ENCODE assay signal across 24 cellular contexts in genomic region chr4:134636332-134637055, GRCh38.
A peak's percentile ranks its signal among the peaks of the same experiment; 100 is the strongest.
DNase-seq lines count a peak whose midpoint lies in the region; ATAC-seq, FAIRE-seq and TF ChIP-seq lines count a peak whose summit lies in the region.
"Had no signal": no experiment of that assay in that cellular context is flagged by ENCODE, and none has a peak within 500 bp of the region (broad histone marks: within the 10 kb centered on the region; RNA-seq: fewer than 3 reads in every experiment).

No MANE protein-coding gene starts in this region.

- H3K14ac ChIP-seq in H1 (ENCODE audit: insufficient read length) (no peak overlapping the region), neuronal stem cell (ENCODE audit: low read length) (no peak overlapping the region)

- H3K27me3 ChIP-seq in Karpas-422 (ENCODE audit: low read length): no peaks in the 10 kb centered on the region
- no peaks in the 10 kb centered on the region for H3K27me3 ChIP-seq in SJCRH30
- H3K27me3 ChIP-seq in H1 (replicated peaks in 1 of 4; ENCODE audit: control insufficient read depth in 3 of 4, extremely low read depth in 1 of 4, insufficient read depth in 3 of 4, low read length in 3 of 4): no peaks in the 10 kb centered on the region
- no peaks in the 10 kb centered on the region for H3K27me3 ChIP-seq in neuronal stem cell (ENCODE audit: control insufficient read depth in 3 of 3, insufficient read depth in 3 of 3, low read depth in 1 of 3, low read length in 3 of 3)
- H3K27me3 ChIP-seq: BLaER1 treated with 17β-estradiol and CSF1 and Interleukin-3, amounts not matched to agents 10 nM and 100 nM; heart left ventricle; right atrium auricular region; testis; uterus had no signal

- no peak overlapping the region for H2BK5ac ChIP-seq in H1 (ENCODE audit: low read depth, low read length)
- no peak overlapping the region for H2BK5ac ChIP-seq in neuronal stem cell (ENCODE audit: low read length)

- H4K20me1 ChIP-seq in Karpas-422 (ENCODE audit: insufficient read depth, low read depth, low read length) (no peaks in the 10 kb centered on the region), H1 (replicated peaks in 1 of 2; ENCODE audit: control insufficient read depth in 1 of 2, insufficient read depth in 2 of 2, low read length in 2 of 2) (no peaks in the 10 kb centered on the region)
- H4K20me1 ChIP-seq: BLaER1 treated with 17β-estradiol and CSF1 and Interleukin-3, amounts not matched to agents 10 nM and 100 nM had no signal

- TF ChIP-seq EP300 in H1 (IDR thresholded peaks at IDR 0.05; ENCODE audit: borderline replicate concordance in 1 of 2, low read depth in 2 of 2, low read length in 2 of 2): no peak

- H2BK15ac ChIP-seq in H1 (ENCODE audit: low read length) (no peak overlapping the region), neuronal stem cell (ENCODE audit: low read length) (no peak overlapping the region)

- peak overlapping the region; percentile 49; the same call in 1 of the 2 replicates for H2BK20ac ChIP-seq in H1 (ENCODE audit: low read length)

- H3K23ac ChIP-seq in H1 (ENCODE audit: insufficient read length) (no peak overlapping the region), neuronal stem cell (ENCODE audit: low read depth, low read length, poor library complexity) (no peak overlapping the region)

- no peak for FAIRE-seq in H1 (lab: Jason Lieb, UNC)
- FAIRE-seq: GM12892, TTC549 had no signal

- no peak overlapping the region for H4K91ac ChIP-seq in H1 (replicated peaks; ENCODE audit: insufficient read length, low read length)
- H4K91ac ChIP-seq in neuronal stem cell (ENCODE audit: low read depth, low read length, poor library complexity): no peak overlapping the region

- no peak for TF ChIP-seq POLR2A in H1 (IDR thresholded peaks at IDR 0.05; ENCODE audit: control extremely low read depth in 1 of 2, low read depth in 2 of 2, low read length in 2 of 2)
- TF ChIP-seq POLR2A in lower leg skin (IDR thresholded peaks at IDR 0.05): no peak

- no peak overlapping the region for H3K4ac ChIP-seq in H1 (replicated peaks; ENCODE audit: insufficient read length, low read depth, low read length)
- no peak overlapping the region for H3K4ac ChIP-seq in neuronal stem cell (ENCODE audit: low read length)

- H2AFZ ChIP-seq in Karpas-422 (ENCODE audit: low read length) (no peak overlapping the region), H1 (ENCODE audit: low read length) (no peak overlapping the region), neuronal stem cell (ENCODE audit: low read length) (peak overlapping the region; percentile 57)

- peak overlapping the region; percentile 45; the same call in 1 of the 2 replicates for H3K27ac ChIP-seq in Karpas-422 (ENCODE audit: low read length)
- H3K27ac ChIP-seq in SJCRH30: peak overlapping the region; percentile 80
- H3K27ac ChIP-seq in H1 (ENCODE audit: low read depth, low read length): no peak overlapping the region
- H3K27ac ChIP-seq in neuronal stem cell (replicated peaks; ENCODE audit: low read length): no peak overlapping the region
- H3K27ac ChIP-seq: BLaER1 treated with 17β-estradiol and CSF1 and Interleukin-3, amounts not matched to agents 10 nM and 100 nM; heart left ventricle; right atrium auricular region; testis; uterus had no signal

- H3K4me2 ChIP-seq in Karpas-422 (ENCODE audit: low read depth, low read length, poor library complexity, severe bottlenecking) (peak overlapping the region; percentile 17), H1 (ENCODE audit: insufficient read depth in 1 of 2, low read depth in 2 of 2, low read length in 2 of 2) (no peak overlapping the region; a peak in 1 of 4 replicates), neuronal stem cell (ENCODE audit: insufficient read depth, low read length, poor library complexity, severe bottlenecking) (no peak overlapping the region)

- H3K79me2 ChIP-seq in Karpas-422 (ENCODE audit: low read length): no peaks in the 10 kb centered on the region
- no peaks in the 10 kb centered on the region for H3K79me2 ChIP-seq in H1 (ENCODE audit: control insufficient read depth in 1 of 2, insufficient read depth in 2 of 2, low read length in 2 of 2)

- ATAC-seq in left colon: no peak
- ATAC-seq in GM18873 (IDR thresholded peaks at IDR 0.05; ENCODE audit: low FRiP score, unreplicated experiment): no peak
- ATAC-seq: activated CD4-positive, alpha-beta T cell treated with anti-CD3 and anti-CD28 coated beads for 36 hours; heart left ventricle had no signal

- 88% methylated on average over 8 of the region's 8 CpGs; no CpG with 5 or more reads in 1 of the 2 experiments for WGBS in H1 (ENCODE audit: extremely low coverage in 1 of 2, insufficient coverage in 1 of 2, insufficient read length in 1 of 2, insufficient replicate concordance in 2 of 2, low coverage in 1 of 2, low lambda C conversion rate in 2 of 2, missing lambda C conversion rate in 1 of 2), 2 experiments
- no CpG with 5 or more reads among the region's 8 CpGs for WGBS in neuronal stem cell (ENCODE audit: extremely low coverage in 2 of 2, insufficient read length in 2 of 2, insufficient replicate concordance in 1 of 2), 2 donors
- WGBS in lower leg skin, 2 donors: 51 to 52% methylated on average over 8 of the region's 8 CpGs

- no peak overlapping the region for H2AK5ac ChIP-seq in H1 (ENCODE audit: low read depth, low read length)
- H2AK5ac ChIP-seq in neuronal stem cell (ENCODE audit: low read depth, low read length): no peak overlapping the region

- H3K36me3 ChIP-seq in Karpas-422 (ENCODE audit: insufficient read depth, low read length) (no peaks in the 10 kb centered on the region), SJCRH30 (no peaks in the 10 kb centered on the region), H1 (ENCODE audit: control insufficient read depth in 2 of 4, insufficient read depth in 4 of 4, low read length in 3 of 4) (no peaks in the 10 kb centered on the region), neuronal stem cell (replicated peaks in 1 of 2; ENCODE audit: control insufficient read depth in 2 of 2, insufficient read depth in 2 of 2, low read length in 2 of 2) (no peaks in the 10 kb centered on the region)
- H3K36me3 ChIP-seq: BLaER1 treated with 17β-estradiol and CSF1 and Interleukin-3, amounts not matched to agents 10 nM and 100 nM; heart left ventricle; right atrium auricular region; uterus had no signal

- H3K56ac ChIP-seq in H1 (replicated peaks; ENCODE audit: insufficient read length, low read depth, low read length): no peak overlapping the region

- POLR2A ChIA-PET in H1 (lab: Charles Lee; ENCODE audit: partially characterized antibody): no interaction called here

- H2BK12ac ChIP-seq in H1 (ENCODE audit: low read depth, low read length): no peak overlapping the region
- H2BK12ac ChIP-seq in neuronal stem cell (ENCODE audit: low read length): no peak overlapping the region

- H3K9ac ChIP-seq in Karpas-422 (ENCODE audit: low read length) (no peak overlapping the region), H1 (replicated peaks in 1 of 4; ENCODE audit: extremely low read depth in 1 of 4, low read depth in 3 of 4, low read length in 3 of 4) (no peak overlapping the region), neuronal stem cell (ENCODE audit: low read depth, low read length, poor library complexity) (no peak overlapping the region)
- H3K9ac ChIP-seq: BLaER1 treated with 17β-estradiol and CSF1 and Interleukin-3, amounts not matched to agents 10 nM and 100 nM had no signal

- TF ChIP-seq CTCF in H1 (IDR thresholded peaks at IDR 0.05; ENCODE audit: control extremely low read depth in 1 of 3, insufficient read depth in 1 of 3, low read depth in 1 of 3, low read length in 3 of 3) (no peak), lower leg skin (IDR thresholded peaks at IDR 0.05) (no peak)

- H3K4me1 ChIP-seq in Karpas-422 (ENCODE audit: low read length) (peaks cover 9% of the 10 kb centered on the region), SJCRH30 (peaks cover 19% of the 10 kb centered on the region), H1 (replicated peaks in 1 of 4; ENCODE audit: control insufficient read depth in 3 of 4, insufficient read depth in 4 of 4, low read length in 3 of 4) (peaks cover 0 to 4% (median 0%) of the 10 kb centered on the region in 4 experiments; a peak in 1 of 7 replicates), neuronal stem cell (ENCODE audit: control insufficient read depth in 2 of 2, insufficient read depth in 1 of 2, low read depth in 1 of 2, low read length in 2 of 2) (peaks cover 0 to 8% of the 10 kb centered on the region in 2 donors)
- H3K4me1 ChIP-seq: heart left ventricle, right atrium auricular region, testis, uterus had no signal

- CTCF ChIA-PET in H1 (lab: Charles Lee; ENCODE audit: partially characterized antibody): interaction anchor here (0.7 to 1.0 kb wide), 3 partner anchors 12 to 14 kb away, joined by 3 to 4 read pairs (median 3); no protein-coding TSS in a partner anchor

- no peak overlapping the region for H4K5ac ChIP-seq in H1 (ENCODE audit: insufficient read length, low read depth, low read length)

- H3K9me3 ChIP-seq in Karpas-422 (ENCODE audit: low read length) (no peaks in the 10 kb centered on the region), SJCRH30 (replicated peaks) (no peaks in the 10 kb centered on the region), H1 (ENCODE audit: insufficient read depth in 2 of 2, low read depth in 1 of 2, low read length in 1 of 2) (no peaks in the 10 kb centered on the region), neuronal stem cell (replicated peaks in 1 of 2; ENCODE audit: control insufficient read depth in 2 of 2, insufficient read depth in 1 of 2, low read depth in 1 of 2, low read length in 2 of 2) (no peaks in the 10 kb centered on the region)
- H3K9me3 ChIP-seq: BLaER1 treated with 17β-estradiol and CSF1 and Interleukin-3, amounts not matched to agents 10 nM and 100 nM; right atrium auricular region; testis; uterus had no signal

- no peaks in the 10 kb centered on the region for H3K23me2 ChIP-seq in H1 (ENCODE audit: low read depth, low read length)

- H2BK120ac ChIP-seq in H1 (replicated peaks; ENCODE audit: low read depth, low read length): no peak overlapping the region
- H2BK120ac ChIP-seq in neuronal stem cell (ENCODE audit: low read depth, low read length): no peak overlapping the region

- H3K18ac ChIP-seq in H1 (ENCODE audit: extremely low read depth, low read length) (no peak overlapping the region), neuronal stem cell (ENCODE audit: low read length) (no peak overlapping the region)

- H3K9me2 ChIP-seq in Karpas-422 (replicated peaks; ENCODE audit: insufficient read depth, low read length): no peaks in the 10 kb centered on the region

- no peak for DNase-seq in Karpas-422
- peak; percentile 55 to 78 for DNase-seq in SJCRH30
- no peak for DNase-seq in H1 (ENCODE audit: low read depth in 1 of 2, low spot score in 2 of 2)
- DNase-seq in neuronal stem cell (ENCODE audit: low spot score): no peak
- DNase-seq in lower leg skin (ENCODE audit: low spot score in 2 of 2): no peak
- no peak for DNase-seq in activated CD8-positive, alpha-beta memory T cell treated with anti-CD3 and anti-CD28 coated beads for 24 hours
- no peak for DNase-seq in left colon
- DNase-seq: activated CD4-positive, alpha-beta T cell treated with anti-CD3 and anti-CD28 coated beads for 36 hours; activated T-cell treated with anti-CD3 and anti-CD28 coated beads, Interleukin-2, amount 50 U/mL, for 24 hours; heart left ventricle; IMR-90; MM.1S; NCI-H2171 treated with DMSO at 0.1 percent for 48 hours; NCI-H524; stimulated activated CD4-positive, alpha-beta T cell treated with anti-CD3 and anti-CD28 coated beads, Interleukin-12 subunit alpha, Interleukin-12 subunit beta, amount 100 ng/mL, for 4 hours; stimulated activated CD4-positive, alpha-beta T cell treated with anti-CD3 and anti-CD28 coated beads, Interleukin-4, amount 100 ng/mL, for 4 hours; stimulated activated naive CD4-positive, alpha-beta T cell; testis; uterus had no signal

- intact Hi-C loops in lower leg skin (cut with DNase I; ENCODE audit: low total_unique reads): no loop called here
- intact Hi-C loops in left colon (cut with DNase I, micrococcal nuclease): no loop called here

- no peak for TF ChIP-seq RAD21 in H1 (IDR thresholded peaks at IDR 0.05 in 1 of 2, conservative IDR thresholded peaks at IDR 0.05 in 1 of 2; ENCODE audit: low read depth in 2 of 2, low read length in 2 of 2)

- H4K8ac ChIP-seq in H1 (ENCODE audit: extremely low read depth, insufficient read depth, low read length) (no peak overlapping the region), neuronal stem cell (ENCODE audit: low read depth, low read length) (no peak overlapping the region)

- H3K79me1 ChIP-seq in H1 (ENCODE audit: low read depth, low read length): no peaks in the 10 kb centered on the region
- H3K79me1 ChIP-seq in neuronal stem cell (ENCODE audit: low read depth, low read length): no peaks in the 10 kb centered on the region

- H3K4me3 ChIP-seq in Karpas-422 (ENCODE audit: low read length) (no peak overlapping the region), SJCRH30 (peak overlapping the region; percentile 51), H1 (ENCODE audit: extremely low read depth in 1 of 4, insufficient read depth in 2 of 4, low read depth in 3 of 4, low read length in 4 of 4) (no peak overlapping the region), neuronal stem cell (ENCODE audit: low read length in 2 of 2) (no peak overlapping the region), lower leg skin (ENCODE audit: low read depth, poor library complexity, severe bottlenecking) (no peak overlapping the region)
- H3K4me3 ChIP-seq: BLaER1 treated with 17β-estradiol and CSF1 and Interleukin-3, amounts not matched to agents 10 nM and 100 nM; heart left ventricle; right atrium auricular region; testis; uterus had no signal

Comparison
In these comparisons a context has a peak if more than half of its experiments do, and no peak if none do; other contexts are left out.
1. DNase-seq: peak in SJCRH30 (2 of 2); none in Karpas-422 (single experiment), H1 (0 of 2), neuronal stem cell (single experiment), lower leg skin (0 of 2), activated CD8-positive, alpha-beta memory T cell treated with anti-CD3 and anti-CD28 coated beads for 24 hours (single experiment) and left colon (0 of 2).
2. H3K27ac ChIP-seq: peak in Karpas-422 (single experiment) and SJCRH30 (single experiment); none in H1 (single experiment) and neuronal stem cell (single experiment).